Comparison of ENCODE assay signal across 32 cellular contexts in the genomic region with DNA sequence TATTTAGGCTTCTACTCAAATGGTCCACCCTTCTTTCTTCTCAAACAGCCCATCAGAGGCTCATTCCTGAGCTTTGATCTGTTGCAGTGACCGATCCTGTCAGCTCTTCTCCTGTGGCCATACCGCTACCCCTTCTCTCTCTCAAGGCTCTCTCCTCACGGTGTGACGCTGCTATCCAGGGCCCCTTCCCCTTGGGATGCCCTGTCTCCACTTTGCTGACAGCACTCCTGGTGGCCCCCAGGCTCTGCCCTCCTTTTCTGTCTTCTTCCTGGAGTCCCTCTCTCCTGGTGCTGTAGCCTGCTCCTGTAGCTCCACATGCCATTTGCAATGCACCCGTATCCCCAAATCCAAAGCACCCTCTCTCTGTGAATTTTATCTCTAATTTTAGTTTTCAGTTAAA. TPM values are rescaled to one million over a fixed set of nuclear protein-coding genes. Genes with fewer than 3 reads are reported as not detected.
"Had no signal": no experiment of that assay in that cellular context is flagged by ENCODE, and none has a peak within 500 bp of the region (broad histone marks: within the 10 kb centered on the region; RNA-seq: fewer than 3 reads in every experiment).

No MANE protein-coding gene starts in this region.

- DNase-seq: caudate nucleus; effector CD4-positive, alpha-beta T cell; endodermal cell; gastrocnemius medialis; immature natural killer cell; kidney; left cardiac atrium; left ventricle myocardium inferior; mucosa of descending colon; naive thymus-derived CD8-positive, alpha-beta T cell; occipital lobe; right lobe of liver; spleen; stimulated activated CD4-positive, alpha-beta T cell treated with anti-CD3 and anti-CD28 coated beads, Interleukin-15, amount 100 ng/mL, for 24 hours; stimulated activated CD4-positive, alpha-beta T cell treated with anti-CD3 and anti-CD28 coated beads, Interleukin-1b, Interleukin-23, amount 100 ng/mL, for 48 hours; stimulated activated CD4-positive, alpha-beta T cell treated with anti-CD3 and anti-CD28 coated beads, Interleukin-4, amount 100 ng/mL, for 24 hours; stimulated activated naive CD8-positive, alpha-beta T cell treated with anti-CD3 and anti-CD28 coated beads, Interleukin-15, amount 100 ng/mL, for 72 hours; testis had no signal

- H3K9me3 ChIP-seq: gastrocnemius medialis, left ventricle myocardium inferior, mucosa of descending colon, prostate gland, right lobe of liver, spleen, testis, tibial nerve had no signal

- H3K4me3 ChIP-seq: coronary artery, gastrocnemius medialis, left ventricle myocardium inferior, lung, mucosa of descending colon, prostate gland, right lobe of liver, spleen, testis, tibial nerve had no signal

- H3K27me3 Mint-ChIP-seq: stimulated activated memory B cell treated with anti-CD40 and anti-IgM and Interleukin-4, amounts not matched to agents 10 μg/mL and 1 μg/mL and 100 μg/mL, for 72 hours; stimulated activated naive CD8-positive, alpha-beta T cell treated with anti-CD3 and anti-CD28 coated beads, Interleukin-15, amount 100 ng/mL, for 72 hours had no signal

- H2AFZ ChIP-seq: parathyroid adenoma had no signal

- H3K79me2 ChIP-seq: parathyroid adenoma had no signal

- ATAC-seq: gastrocnemius medialis; left cardiac atrium; mucosa of descending colon; naive thymus-derived CD8-positive, alpha-beta T cell; right lobe of liver; stimulated activated memory B cell treated with anti-CD40 and anti-IgM and Interleukin-4, amounts not matched to agents 10 μg/mL and 1 μg/mL and 100 μg/mL, for 72 hours; stimulated activated naive CD8-positive, alpha-beta T cell treated with anti-CD3 and anti-CD28 coated beads, Interleukin-15, amount 100 ng/mL, for 72 hours had no signal

- H3K27me3 ChIP-seq: gastrocnemius medialis, right lobe of liver, spleen, testis, tibial nerve had no signal

- H3K9ac ChIP-seq: parathyroid adenoma had no signal

- H3K4me1 Mint-ChIP-seq: stimulated activated memory B cell treated with anti-CD40 and anti-IgM and Interleukin-4, amounts not matched to agents 10 μg/mL and 1 μg/mL and 100 μg/mL, for 72 hours; stimulated activated naive CD8-positive, alpha-beta T cell treated with anti-CD3 and anti-CD28 coated beads, Interleukin-15, amount 100 ng/mL, for 72 hours had no signal

- H3K9me3 Mint-ChIP-seq: endodermal cell; immature natural killer cell; stimulated activated naive CD8-positive, alpha-beta T cell treated with anti-CD3 and anti-CD28 coated beads, Interleukin-15, amount 100 ng/mL, for 72 hours had no signal

- H3K27ac ChIP-seq: coronary artery, gastrocnemius medialis, left ventricle myocardium inferior, parathyroid adenoma, prostate gland, right lobe of liver, spleen, testis, tibial nerve had no signal

- H3K36me3 Mint-ChIP-seq: naive thymus-derived CD8-positive, alpha-beta T cell; stimulated activated memory B cell treated with anti-CD40 and anti-IgM and Interleukin-4, amounts not matched to agents 10 μg/mL and 1 μg/mL and 100 μg/mL, for 72 hours had no signal

- H3K27ac Mint-ChIP-seq: endodermal cell; stimulated activated memory B cell treated with anti-CD40 and anti-IgM and Interleukin-4, amounts not matched to agents 10 μg/mL and 1 μg/mL and 100 μg/mL, for 72 hours had no signal

- H3K4me1 ChIP-seq: gastrocnemius medialis, parathyroid adenoma, spleen, testis had no signal

- H3K36me3 ChIP-seq: gastrocnemius medialis, left ventricle myocardium inferior, prostate gland, right lobe of liver, spleen, tibial nerve had no signal

- H3K4me3 Mint-ChIP-seq: endodermal cell; immature natural killer cell; naive thymus-derived CD8-positive, alpha-beta T cell; neural crest cell; stimulated activated memory B cell treated with anti-CD40 and anti-IgM and Interleukin-4, amounts not matched to agents 10 μg/mL and 1 μg/mL and 100 μg/mL, for 72 hours; stimulated activated naive CD8-positive, alpha-beta T cell treated with anti-CD3 and anti-CD28 coated beads, Interleukin-15, amount 100 ng/mL, for 72 hours had no signal

RNA-seq across cellular contexts. Expression of a gene that starts 45.4 kb away (rescaled TPM):
- total RNA-seq: cerebellum; dermis microvascular lymphatic vessel endothelial cell; endodermal cell; endothelial cell of umbilical vein; gastrocnemius medialis; kidney; left cardiac atrium; left ventricle myocardium inferior; mesenteric fat pad; mucosa of descending colon; naive thymus-derived CD8-positive, alpha-beta T cell; neural crest cell; occipital lobe; right lobe of liver; spleen; subcutaneous adipose tissue; tibial nerve; ureter had no signal
- polyA plus RNA-seq: endothelial cell of umbilical vein; esophagus; immature natural killer cell; lung; naive thymus-derived CD8-positive, alpha-beta T cell; spleen had no signal
